Comparison of ENCODE assay signal across 26 cellular contexts in genomic region chr4:5845035-5845905, GRCh38. TPM values are rescaled to one million over a fixed set of nuclear protein-coding genes. Genes with fewer than 3 reads are reported as not detected.
A peak's percentile ranks its signal among the peaks of the same experiment; 100 is the strongest.
DNase-seq lines count a peak whose midpoint lies in the region; TF ChIP-seq lines count a peak whose summit lies in the region.
"Had no signal": no experiment of that assay in that cellular context is flagged by ENCODE, and none has a peak within 500 bp of the region (broad histone marks: within the 10 kb centered on the region; RNA-seq: fewer than 3 reads in every experiment).

No MANE protein-coding gene starts in this region.

- H3K27me3 ChIP-seq in BLaER1 (no peaks in the 10 kb centered on the region), ectodermal cell (ENCODE audit: control insufficient read depth, insufficient read depth, low read length, poor library complexity, severe bottlenecking) (no peaks in the 10 kb centered on the region), PC-9 (ENCODE audit: insufficient read depth, low read depth) (peaks cover 72% of the 10 kb centered on the region)
- H3K27me3 ChIP-seq: Peyer's patch, testis had no signal

- no peaks in the 10 kb centered on the region for H3K9me2 ChIP-seq in PC-9 (ENCODE audit: insufficient read depth)

- no TSS peak for BruUV-seq in PC-9 (replicated peaks; lab: Mats Ljungman, UMichigan)

- no peak overlapping the region for H2AFZ ChIP-seq in PC-9

- H3K79me2 ChIP-seq in PC-9 (ENCODE audit: low read depth) = no peaks in the 10 kb centered on the region

- no peak for TF ChIP-seq CTCF in HEK293 (tag by site-specific recombination; IDR thresholded peaks at IDR 0.05)
- TF ChIP-seq CTCF in PC-9 (conservative IDR thresholded peaks at IDR 0.05) = no peak

- DNase-seq in occipital lobe (lab: John Stamatoyannopoulos, UW) = peak; percentile 54
- no peak for DNase-seq in PC-9
- no peak for DNase-seq in COLO668 (lab: John Stamatoyannopoulos, UW; ENCODE audit: unreplicated experiment)
- no peak for DNase-seq in H4 (ENCODE audit: low spot score)
- DNase-seq: activated CD4-positive, alpha-beta T cell treated with anti-CD3 and anti-CD28 coated beads for 4 hours; activated CD8-positive, alpha-beta memory T cell treated with anti-CD3 and anti-CD28 coated beads for 24 hours; activated gamma-delta T cell; activated T-cell treated with anti-CD3 and anti-CD28 coated beads, Interleukin-2, amount 50 U/mL, for 24 hours; Caco-2; cerebellar nuclear complex; DND-41; kidney glomerular epithelial cell; MV-4-11; NCI-H1436 treated with DMSO at 0.1 percent for 48 hours; NCI-H524 treated with DMSO at 0.1 percent for 48 hours; Peyer's patch; SIG-M5; stimulated activated naive B cell treated with anti-CD40 and anti-IgM and Interleukin-4, amounts not matched to agents 10 μg/mL and 1 μg/mL and 100 μg/mL, for 72 hours; T-helper 9 cell; testis had no signal

- H3F3A ChIP-seq in PC-9 (ENCODE audit: insufficient read depth, low read depth) = no peaks in the 10 kb centered on the region

- H3K4me2 ChIP-seq in BLaER1 (peak overlapping the region; percentile 84), PC-9 (no peak overlapping the region)

- CTCF ChIA-PET in HEK293 (lab: Yijun Ruan, JAX) = no interaction called here
- CTCF ChIA-PET in PC-9 (lab: Charles Lee) = no interaction called here

- POLR2A ChIA-PET in HEK293 (lab: Yijun Ruan, JAX) = no interaction called here
- POLR2A ChIA-PET in PC-9 (lab: Charles Lee; ENCODE audit: unreplicated experiment) = no interaction called here

- H3K27ac ChIP-seq in BLaER1 (peak overlapping the region; percentile 72), HEK293 (ENCODE audit: extremely low read depth, low read depth, low read length) (no peak overlapping the region), ectodermal cell (ENCODE audit: insufficient read depth, low read depth, low read length, poor library complexity, severe bottlenecking) (peak overlapping the region; percentile 44), PC-9 (no peak overlapping the region)
- H3K27ac ChIP-seq: neutrophil, prostate gland, testis, VCaP had no signal

- intact Hi-C loops in PC-9 (cut with micrococcal nuclease; ENCODE audit: unreplicated experiment) = no loop called here

- WGBS in ectodermal cell, 2 experiments = 69 to 71% methylated on average over 13 of the region's 13 CpGs

- peaks cover 22% of the 10 kb centered on the region for H4K20me1 ChIP-seq in BLaER1
- H4K20me1 ChIP-seq in PC-9 (ENCODE audit: insufficient read depth) = no peaks in the 10 kb centered on the region

- H3K4me1 ChIP-seq in BLaER1 = peaks cover 67% of the 10 kb centered on the region
- H3K4me1 ChIP-seq in HEK293 (ENCODE audit: control insufficient read depth, insufficient read depth, low read length) = no peaks in the 10 kb centered on the region
- peaks cover 6% of the 10 kb centered on the region for H3K4me1 ChIP-seq in ectodermal cell (ENCODE audit: control insufficient read depth, insufficient read depth, low read length)
- H3K4me1 ChIP-seq in PC-9 (replicated peaks; ENCODE audit: insufficient read depth) = no peaks in the 10 kb centered on the region
- H3K4me1 ChIP-seq: Caco-2, prostate gland, testis had no signal

- H3K4me3 ChIP-seq in BLaER1 = no peak overlapping the region; the same call in 1 of the 2 replicates
- H3K4me3 ChIP-seq in HEK293 (ENCODE audit: low read depth, low read length) = no peak overlapping the region
- H3K4me3 ChIP-seq in ectodermal cell (ENCODE audit: insufficient read depth, low read depth, low read length) = no peak overlapping the region
- no peak overlapping the region for H3K4me3 ChIP-seq in PC-9
- H3K4me3 ChIP-seq: Peyer's patch, prostate gland, testis had no signal

- peak overlapping the region; percentile 68 for H3K9ac ChIP-seq in BLaER1

- H3K36me3 ChIP-seq in BLaER1 (peaks cover 92% of the 10 kb centered on the region), HEK293 (ENCODE audit: control insufficient read depth in 2 of 2, insufficient read depth in 1 of 2, low read length in 2 of 2) (peaks cover 0 to 3% of the 10 kb centered on the region in 2 experiments; a peak in 1 of 3 replicates), ectodermal cell (ENCODE audit: control insufficient read depth, insufficient read depth, low read length) (peaks cover 29% of the 10 kb centered on the region), PC-9 (ENCODE audit: low read depth) (no peaks in the 10 kb centered on the region)
- H3K36me3 ChIP-seq: neutrophil, Peyer's patch, prostate gland had no signal

- no peaks in the 10 kb centered on the region for H3K9me3 ChIP-seq in BLaER1
- H3K9me3 ChIP-seq in HEK293 (ENCODE audit: control insufficient read depth, insufficient read depth, low read depth, low read length) = no peaks in the 10 kb centered on the region
- H3K9me3 ChIP-seq in ectodermal cell (ENCODE audit: control insufficient read depth, low read length) = no peaks in the 10 kb centered on the region
- H3K9me3 ChIP-seq in PC-9 (ENCODE audit: insufficient read depth, low read depth) = no peaks in the 10 kb centered on the region
- H3K9me3 ChIP-seq: Caco-2, neutrophil, Peyer's patch, prostate gland, testis had no signal

TF ChIP-seq in HEK293, 187 proteins besides CTCF, POLR2A, EP300 and RAD21:
- TF ChIP-seq SETDB1 (IDR thresholded peaks at IDR 0.05; ENCODE audit: insufficient read length, low read length) (no peak), ZIC2 (tag by site-specific recombination; IDR thresholded peaks at IDR 0.05) (peak; percentile 65)

RNA-seq across cellular contexts. Expression of gene CRMP1, which starts 47.6 kb away (rescaled TPM):
- 135 TPM for polyA plus RNA-seq in ectodermal cell (2013, experiment 1 of 4)
- polyA plus RNA-seq in ectodermal cell (2013, experiment 2 of 4) = 150 TPM
- 88.5 TPM for polyA plus RNA-seq in ectodermal cell (2013, experiment 3 of 4)
- 111 TPM for polyA plus RNA-seq in ectodermal cell (2013, experiment 4 of 4)
- total RNA-seq in occipital lobe (555 TPM), PC-9 (2021) (not detected in 2 replicates)
- 33.0 and 37.7 TPM in 2 replicates for total RNA-seq in H4 (2014; rRNA removed; shearing (Covaris generic))
- total RNA-seq: Caco-2 had no signal

Comparison
In these comparisons a context has a peak if more than half of its experiments do, and no peak if none do; other contexts are left out.
1. H3K27ac ChIP-seq: peak in BLaER1 (single experiment) and ectodermal cell (single experiment); none in HEK293 (single experiment) and PC-9 (single experiment).
2. RNA of gene CRMP1, which starts 47.6 kb away (total RNA-seq): 555 TPM in occipital lobe (single experiment) and 33.0 to 37.7 TPM in H4; not detected in PC-9; every median in the first group is over 10 times any median in the second.